Comparison of ENCODE assay signal across 1 cellular context in genomic region chr17:39668141-39668924, GRCh38.
TF ChIP-seq lines count a peak whose summit lies in the region.

TSS of gene PNMT (plus strand) at chr17:39668453. CDS start at chr17:39668476, 23 bp downstream.

TF ChIP-seq in HepG2, 621 proteins besides CTCF, POLR2A, EP300 and RAD21 (continued from another document and continues in another):
- TF ChIP-seq ZBTB40 (IDR thresholded peaks at IDR 0.05) (0 out of 2 replicates have a peak, but pooled peaks have one; percentile 22), ZBTB40 (CRISPR knock-in tag; IDR thresholded peaks at IDR 0.05) (peak; percentile 71), IRF9 (CRISPR knock-in tag; IDR thresholded peaks at IDR 0.05; ENCODE audit: borderline replicate concordance) (peak; percentile 43; the same call in 1 of the 2 replicates), ZNF687 (CRISPR knock-in tag; IDR thresholded peaks at IDR 0.05) (peak; percentile 98), ZNF44 (CRISPR knock-in tag; IDR thresholded peaks at IDR 0.05) (0 out of 2 replicates have a peak, but pooled peaks have one; percentile 25), NCOA1 (CRISPR knock-in tag; IDR thresholded peaks at IDR 0.05) (no peak), ASH2L (IDR thresholded peaks at IDR 0.05; ENCODE audit: insufficient read length, low read depth, low read length) (peak; percentile 53), ZNF790 (CRISPR knock-in tag; IDR thresholded peaks at IDR 0.05; ENCODE audit: borderline replicate concordance) (no peak), LCORL (IDR thresholded peaks at IDR 0.05) (no peak), LCORL (CRISPR knock-in tag; IDR thresholded peaks at IDR 0.05) (peak; percentile 89), ZBTB43 (CRISPR knock-in tag; conservative IDR thresholded peaks at IDR 0.05) (no peak), MYPOP (CRISPR knock-in tag; IDR thresholded peaks at IDR 0.05) (peak; percentile 98), ZFAT (CRISPR knock-in tag; conservative IDR thresholded peaks at IDR 0.05) (no peak), ATRX (CRISPR knock-in tag; IDR thresholded peaks at IDR 0.05; ENCODE audit: borderline replicate concordance) (no peak), WIZ (CRISPR knock-in tag; IDR thresholded peaks at IDR 0.05) (no peak), ADNP (CRISPR knock-in tag; IDR thresholded peaks at IDR 0.05) (no peak), TCF12 (IDR thresholded peaks at IDR 0.05) (no peak), TCF12 (CRISPR knock-in tag; IDR thresholded peaks at IDR 0.05) (no peak), NCOA5 (CRISPR knock-in tag; IDR thresholded peaks at IDR 0.05) (no peak), ZMAT3 (CRISPR knock-in tag; conservative IDR thresholded peaks at IDR 0.05) (peak; percentile 66; the same call in 1 of the 2 replicates), BCLAF1 (IDR thresholded peaks at IDR 0.05) (no peak), STAT5B (CRISPR knock-in tag; IDR thresholded peaks at IDR 0.05) (no peak), PAX8 (CRISPR knock-in tag; IDR thresholded peaks at IDR 0.05; ENCODE audit: borderline replicate concordance) (no peak), SNAPC5 (CRISPR knock-in tag; IDR thresholded peaks at IDR 0.05; ENCODE audit: borderline replicate concordance) (no peak), NFE2 (CRISPR knock-in tag; IDR thresholded peaks at IDR 0.05) (no peak), ZNF441 (CRISPR knock-in tag; IDR thresholded peaks at IDR 0.05; ENCODE audit: borderline replicate concordance) (no peak), TBX3 (IDR thresholded peaks at IDR 0.05; ENCODE audit: borderline replicate concordance) (no peak), ZNF333 (CRISPR knock-in tag; IDR thresholded peaks at IDR 0.05; ENCODE audit: borderline replicate concordance) (no peak), ISX (CRISPR knock-in tag; conservative IDR thresholded peaks at IDR 0.05) (no peak), MTERF4 (CRISPR knock-in tag; IDR thresholded peaks at IDR 0.05) (no peak), HCFC1 (IDR thresholded peaks at IDR 0.05; ENCODE audit: low read depth, low read length) (no peak), YEATS4 (CRISPR knock-in tag; IDR thresholded peaks at IDR 0.05; ENCODE audit: borderline replicate concordance) (peak; percentile 77), IRX3 (CRISPR knock-in tag; IDR thresholded peaks at IDR 0.05; ENCODE audit: borderline replicate concordance, low read depth) (no peak), ZBTB8A (CRISPR knock-in tag; IDR thresholded peaks at IDR 0.05; ENCODE audit: borderline replicate concordance, low read depth) (no peak), MAZ (IDR thresholded peaks at IDR 0.05; ENCODE audit: borderline replicate concordance, low read depth, low read length) (0 out of 2 replicates have a peak, but pooled peaks have one; percentile 40), MAZ (CRISPR knock-in tag; IDR thresholded peaks at IDR 0.05; ENCODE audit: low read depth) (peak; percentile 74; the same call in 1 of the 2 replicates), ZNF777 (CRISPR knock-in tag; IDR thresholded peaks at IDR 0.05) (peak; percentile 90), FOSL2 (CRISPR knock-in tag; IDR thresholded peaks at IDR 0.05) (peak; percentile 39), TEAD3 (CRISPR knock-in tag; optimal IDR thresholded peaks at IDR 0.05; ENCODE audit: borderline replicate concordance) (peak; percentile 54), TARDBP (CRISPR knock-in tag; IDR thresholded peaks at IDR 0.05) (no peak), CBX2 (IDR thresholded peaks at IDR 0.05; ENCODE audit: low read depth, low read length) (no peak), CBX2 (CRISPR knock-in tag; IDR thresholded peaks at IDR 0.05; ENCODE audit: low read depth) (peak; percentile 92; the same call in 1 of the 2 replicates), MEIS1 (CRISPR knock-in tag; IDR thresholded peaks at IDR 0.05; ENCODE audit: borderline replicate concordance) (no peak), CENPX (CRISPR knock-in tag; IDR thresholded peaks at IDR 0.05) (no peak), FOXK1 (CRISPR knock-in tag; IDR thresholded peaks at IDR 0.05; ENCODE audit: borderline replicate concordance, low read depth) (peak; percentile 84; the same call in 1 of the 2 replicates), JARID2 (CRISPR knock-in tag; IDR thresholded peaks at IDR 0.05; ENCODE audit: insufficient replicate concordance) (no peak), SETDB1 (CRISPR knock-in tag; IDR thresholded peaks at IDR 0.05; ENCODE audit: borderline replicate concordance) (no peak)
